ENCODE assay signal across 27 cellular contexts in genomic region chr7:80159802-80160201, GRCh38. TPM values are rescaled to one million over a fixed set of nuclear protein-coding genes. Genes with fewer than 3 reads are reported as not detected.
DNase-seq lines count a peak whose midpoint lies in the region; ATAC-seq, FAIRE-seq and TF ChIP-seq lines count a peak whose summit lies in the region.
"Had no signal": no experiment of that assay in that cellular context is flagged by ENCODE, and none has a peak within 500 bp of the region (broad histone marks: within the 10 kb centered on the region; RNA-seq: fewer than 3 reads in every experiment).

No MANE protein-coding gene starts in this region.

- SMC1A ChIA-PET in GM12878 (lab: Charles Lee; ENCODE audit: uncharacterized antibody, unreplicated experiment) = no interaction called here

- TF ChIP-seq CTCF in right lobe of liver (IDR thresholded peaks at IDR 0.05) = no peak
- no peak for TF ChIP-seq CTCF in HepG2 (CRISPR knock-in tag; IDR thresholded peaks at IDR 0.05)
- no peak for TF ChIP-seq CTCF in GM12878 (IDR thresholded peaks at IDR 0.05 in 2 of 3, conservative IDR thresholded peaks at IDR 0.05 in 1 of 3; ENCODE audit: control insufficient read depth in 2 of 3, extremely low read depth in 1 of 3, insufficient read depth in 1 of 3, low read depth in 3 of 3, low read length in 3 of 3)
- TF ChIP-seq CTCF in progenitor cell of endocrine pancreas (IDR thresholded peaks at IDR 0.05; ENCODE audit: unreplicated experiment) = no peak
- no peak for TF ChIP-seq CTCF in RWPE1 (conservative IDR thresholded peaks at IDR 0.05; ENCODE audit: low read depth)
- no peak for TF ChIP-seq CTCF in chondrocyte (IDR thresholded peaks at IDR 0.05)

- peak; percentile 34 to 77 (median 55) for ATAC-seq in right lobe of liver
- no peak for ATAC-seq in HepG2
- ATAC-seq in GM12878 = no peak
- no peak for ATAC-seq in effector memory CD8-positive, alpha-beta T cell (replicated peaks)

- CTCF ChIA-PET in HepG2 (lab: Yijun Ruan, JAX; ENCODE audit: low intra/inter-chr PET ratio, low total read pairs) = no interaction called here
- CTCF ChIA-PET in GM12878 (lab: Yijun Ruan, JAX) = no interaction called here
- CTCF ChIA-PET in RWPE1 (lab: Yijun Ruan, JAX) = no interaction called here

- no peaks in the 10 kb centered on the region for H4K20me1 ChIP-seq in HepG2 (ENCODE audit: insufficient read depth, low read length)
- H4K20me1 ChIP-seq in GM12878 (ENCODE audit: control insufficient read depth, insufficient read depth) = no peaks in the 10 kb centered on the region
- H4K20me1 ChIP-seq: BLaER1 had no signal

- H3K27ac ChIP-seq in right lobe of liver (no peak overlapping the region), HepG2 (ENCODE audit: extremely low read length, insufficient read depth, low read length) (no peak overlapping the region), GM12878 (ENCODE audit: control insufficient read depth, insufficient read depth) (no peak overlapping the region), RWPE1 (no peak overlapping the region)
- H3K27ac ChIP-seq: 22Rv1, BLaER1 had no signal

- H3K9ac ChIP-seq in HepG2 (ENCODE audit: insufficient read depth, low read depth, low read length) (no peak overlapping the region), GM12878 (ENCODE audit: control insufficient read depth, insufficient read depth, low read length) (no peak overlapping the region)
- H3K9ac ChIP-seq: BLaER1 had no signal

- H3K4me2 ChIP-seq in HepG2 (ENCODE audit: low read depth, low read length) (no peak overlapping the region), GM12878 (ENCODE audit: control insufficient read depth, insufficient read depth) (no peak overlapping the region)
- H3K4me2 ChIP-seq: BLaER1 had no signal

- H3K9me3 ChIP-seq in right lobe of liver (no peaks in the 10 kb centered on the region), HepG2 (ENCODE audit: low read length) (no peaks in the 10 kb centered on the region), GM12878 (replicated peaks; ENCODE audit: control insufficient read depth, insufficient read depth, low read length) (no peaks in the 10 kb centered on the region)
- H3K9me3 ChIP-seq: BE2C, BLaER1 had no signal

- H3K27me3 ChIP-seq in right lobe of liver (no peaks in the 10 kb centered on the region), HepG2 (ENCODE audit: control insufficient read depth in 1 of 2, insufficient read depth in 2 of 2, low read length in 2 of 2) (no peaks in the 10 kb centered on the region), GM12878 (replicated peaks in 1 of 2; ENCODE audit: control insufficient read depth in 2 of 2, insufficient read depth in 2 of 2, low read length in 1 of 2) (no peaks in the 10 kb centered on the region)
- H3K27me3 ChIP-seq: BE2C, BLaER1 had no signal

- FAIRE-seq in HepG2 (lab: Jason Lieb, UNC) (no peak), GM12878 (lab: Jason Lieb, UNC) (peak; percentile 35), urothelium cell line (lab: Jason Lieb, UNC) (peak; percentile 17)
- FAIRE-seq: GM12891, GM19239 had no signal

- H3K36me3 ChIP-seq in right lobe of liver (no peaks in the 10 kb centered on the region), HepG2 (replicated peaks in 1 of 2; ENCODE audit: control insufficient read depth in 1 of 2, insufficient read depth in 2 of 2, low read length in 2 of 2) (no peaks in the 10 kb centered on the region), GM12878 (ENCODE audit: control insufficient read depth in 2 of 2, insufficient read depth in 2 of 2, low read length in 1 of 2) (no peaks in the 10 kb centered on the region)
- H3K36me3 ChIP-seq: BE2C, BLaER1 had no signal

- DNase-seq in right lobe of liver (no peak), HepG2 (ENCODE audit: low spot score) (no peak), GM12878 (ENCODE audit: low read depth, low spot score) (no peak), progenitor cell of endocrine pancreas (ENCODE audit: low spot score, unreplicated experiment) (no peak), urothelium cell line (ENCODE audit: low spot score) (no peak), RWPE1 (ENCODE audit: low spot score) (no peak), chondrocyte (ENCODE audit: low spot score) (no peak)
- DNase-seq in effector memory CD8-positive, alpha-beta T cell = no peak
- DNase-seq: ACHN; BE2C; C1 segment of cervical spinal cord; CD4-positive, alpha-beta memory T cell; CD4-positive, CD25-positive, alpha-beta regulatory T cell; CD8-positive, alpha-beta memory T cell; COR-L47; DMS 273 treated with DMSO at 0.1 percent for 48 hours; DMS153; DMS53; DMS79; DND-41; EL; GDM1 had no signal

- H3K27ac Mint-ChIP-seq in progenitor cell of endocrine pancreas = peak overlapping the region; percentile 59
- H3K27ac Mint-ChIP-seq in effector memory CD8-positive, alpha-beta T cell = no peak overlapping the region
- H3K27ac Mint-ChIP-seq in chondrocyte (ENCODE audit: unreplicated experiment) = no peak overlapping the region
- H3K27ac Mint-ChIP-seq: CD14-positive monocyte; CD4-positive, alpha-beta memory T cell; CD4-positive, CD25-positive, alpha-beta regulatory T cell; CD8-positive, alpha-beta memory T cell had no signal

- no peak overlapping the region for H3K4me3 Mint-ChIP-seq in progenitor cell of endocrine pancreas (ENCODE audit: low read depth)
- H3K4me3 Mint-ChIP-seq in effector memory CD8-positive, alpha-beta T cell = no peak overlapping the region
- H3K4me3 Mint-ChIP-seq in chondrocyte (ENCODE audit: unreplicated experiment) = no peak overlapping the region
- H3K4me3 Mint-ChIP-seq: CD14-positive monocyte; CD4-positive, alpha-beta memory T cell; CD4-positive, CD25-positive, alpha-beta regulatory T cell; CD8-positive, alpha-beta memory T cell had no signal

- H3K9me3 Mint-ChIP-seq in progenitor cell of endocrine pancreas (ENCODE audit: low read depth) (no peaks in the 10 kb centered on the region), chondrocyte (ENCODE audit: low read depth) (peaks cover 2% of the 10 kb centered on the region)
- peaks cover 5 to 17% of the 10 kb centered on the region in 2 donors for H3K9me3 Mint-ChIP-seq in effector memory CD8-positive, alpha-beta T cell

- H3K4me1 Mint-ChIP-seq in progenitor cell of endocrine pancreas (ENCODE audit: low read depth) = peaks cover 16% of the 10 kb centered on the region
- H3K4me1 Mint-ChIP-seq in effector memory CD8-positive, alpha-beta T cell (ENCODE audit: low read depth in 2 of 2) = no peaks in the 10 kb centered on the region
- peaks cover 23% of the 10 kb centered on the region for H3K4me1 Mint-ChIP-seq in chondrocyte (ENCODE audit: low read depth)
- H3K4me1 Mint-ChIP-seq: CD14-positive monocyte; CD4-positive, alpha-beta memory T cell; CD4-positive, CD25-positive, alpha-beta regulatory T cell; CD8-positive, alpha-beta memory T cell had no signal

- TF ChIP-seq RAD21 in HepG2 (CRISPR knock-in tag; IDR thresholded peaks at IDR 0.05) (no peak), GM12878 (IDR thresholded peaks at IDR 0.05; ENCODE audit: insufficient read depth, low read depth, low read length) (no peak)

- peaks cover 7% of the 10 kb centered on the region for H3K36me3 Mint-ChIP-seq in progenitor cell of endocrine pancreas (ENCODE audit: insufficient read depth)
- H3K36me3 Mint-ChIP-seq in effector memory CD8-positive, alpha-beta T cell (ENCODE audit: insufficient read depth) = no peaks in the 10 kb centered on the region
- H3K36me3 Mint-ChIP-seq in chondrocyte (ENCODE audit: low read depth) = no peaks in the 10 kb centered on the region
- H3K36me3 Mint-ChIP-seq: CD14-positive monocyte; CD4-positive, alpha-beta memory T cell; CD4-positive, CD25-positive, alpha-beta regulatory T cell; CD8-positive, alpha-beta memory T cell had no signal

- H3K4me3 ChIP-seq in right lobe of liver (no peak overlapping the region), HepG2 (replicated peaks in 1 of 3; ENCODE audit: insufficient read depth in 1 of 3, low read depth in 2 of 3, low read length in 3 of 3) (no peak overlapping the region), GM12878 (no peak overlapping the region)
- H3K4me3 ChIP-seq: BLaER1 had no signal

- no peak overlapping the region for H2AFZ ChIP-seq in HepG2 (ENCODE audit: low read length)
- no peak overlapping the region for H2AFZ ChIP-seq in GM12878 (ENCODE audit: control insufficient read depth, low read depth, low read length)

- in situ Hi-C loops in HepG2 (cut with HindIII; ENCODE audit: extremely low pct_ligation_motif_present, low pct_unique_long_range_greater_than_20kb) (no loop called here), GM12878 (cut with MboI) (no loop called here)

- TF ChIP-seq EP300 in HepG2 (IDR thresholded peaks at IDR 0.05; ENCODE audit: low read depth in 2 of 2, low read length in 2 of 2) (no peak), HepG2 (CRISPR knock-in tag; IDR thresholded peaks at IDR 0.05; ENCODE audit: borderline replicate concordance) (no peak), GM12878 (IDR thresholded peaks at IDR 0.05; ENCODE audit: borderline replicate concordance in 1 of 2, control insufficient read depth in 1 of 2, low read depth in 2 of 2, low read length in 2 of 2) (no peak)

- BruUV-seq in HepG2 (replicated peaks; lab: Mats Ljungman, UMichigan) = no TSS peak
- BruUV-seq in GM12878 (replicated peaks; lab: Mats Ljungman, UMichigan) = no TSS peak

- peaks cover 2% of the 10 kb centered on the region for H3K79me2 ChIP-seq in HepG2 (ENCODE audit: insufficient read depth, low read length)
- H3K79me2 ChIP-seq in GM12878 (ENCODE audit: control insufficient read depth, insufficient read depth, low read length) = no peaks in the 10 kb centered on the region

- H3K27me3 Mint-ChIP-seq in progenitor cell of endocrine pancreas (no peaks in the 10 kb centered on the region), chondrocyte (ENCODE audit: low read depth) (no peaks in the 10 kb centered on the region)
- H3K27me3 Mint-ChIP-seq in effector memory CD8-positive, alpha-beta T cell = no peaks in the 10 kb centered on the region
- H3K27me3 Mint-ChIP-seq: CD4-positive, alpha-beta memory T cell; CD4-positive, CD25-positive, alpha-beta regulatory T cell had no signal

- peaks cover 0 to 17% (median 6%) of the 10 kb centered on the region in 4 donors for H3K4me1 ChIP-seq in right lobe of liver
- peaks cover 7% of the 10 kb centered on the region; the same call in 1 of the 2 replicates for H3K4me1 ChIP-seq in HepG2 (ENCODE audit: insufficient read depth, low read length)
- H3K4me1 ChIP-seq in GM12878 (ENCODE audit: control insufficient read depth, insufficient read depth, low read length) = no peaks in the 10 kb centered on the region
- H3K4me1 ChIP-seq: BE2C, BLaER1 had no signal

- intact Hi-C loops in right lobe of liver (cut with DNase I) = no loop called here
- intact Hi-C loops in HepG2 (cut with micrococcal nuclease; ENCODE audit: unreplicated experiment) = no loop called here
- intact Hi-C loops in GM12878 (cut with micrococcal nuclease; ENCODE audit: unreplicated experiment) = no loop called here

- 41% methylated on average over 3 of the region's 3 CpGs for WGBS in right lobe of liver (ENCODE audit: insufficient coverage, low coverage, low lambda C conversion rate, missing lambda C conversion rate)
- WGBS in HepG2 (ENCODE audit: low lambda C conversion rate) = 74% methylated on average over 3 of the region's 3 CpGs
- WGBS in GM12878 (ENCODE audit: insufficient coverage, insufficient replicate concordance, low lambda C conversion rate, missing lambda C conversion rate) = 11% methylated on average over 3 of the region's 3 CpGs

- POLR2A ChIA-PET in HepG2 (lab: Yijun Ruan, JAX) (no interaction called here), GM12878 (lab: Charles Lee) (no interaction called here), RWPE1 (lab: Yijun Ruan, JAX; ENCODE audit: low non-redundant PET) (no interaction called here)

- no peak for TF ChIP-seq POLR2A in right lobe of liver (IDR thresholded peaks at IDR 0.05)
- no peak for TF ChIP-seq POLR2A in HepG2 (IDR thresholded peaks at IDR 0.05; ENCODE audit: insufficient read depth in 1 of 2, low read depth in 2 of 2, low read length in 2 of 2)
- no peak for TF ChIP-seq POLR2A in GM12878 (IDR thresholded peaks at IDR 0.05; ENCODE audit: low read depth, low read length)

- RAD21 ChIA-PET in GM12878 (lab: Charles Lee; ENCODE audit: unreplicated experiment) = no interaction called here

RNA-seq across cellular contexts. Expression of gene GNAI1, which starts 25.2 kb away (rescaled TPM):
- 10 to 100 TPM; 10.9 to 21.5 (median 16.5) TPM for total RNA-seq in right lobe of liver
- total RNA-seq in HepG2 (2016; rRNA removed; fragmentation: Illumina TruSeq; extraction: Trizol) = 5.7 and 8.8 TPM in 2 replicates
- total RNA-seq in HepG2 (2016; cell fraction: cytosol; rRNA removed; fragmentation: Illumina TruSeq; extraction: Trizol; ENCODE audit: low read depth) = 1.9 and 2.0 TPM in 2 replicates
- 5.8 and 7.5 TPM in 2 replicates for total RNA-seq in HepG2 (2016; cell fraction: insoluble cytoplasmic fraction; rRNA removed; fragmentation: Illumina TruSeq; extraction: Trizol)
- 2.5 and 2.9 TPM in 2 replicates for total RNA-seq in HepG2 (2016; cell fraction: membrane; rRNA removed; fragmentation: Illumina TruSeq; extraction: Trizol)
- 5.6 and 7.8 TPM in 2 replicates for total RNA-seq in HepG2 (2016; cell fraction: nucleus; rRNA removed; fragmentation: Illumina TruSeq; extraction: Trizol)
- polyA plus RNA-seq in HepG2 (2011; rRNA removed) = 2.5 and 3.5 TPM in 2 replicates
- 1.5 and 1.8 TPM in 2 replicates for polyA plus RNA-seq in HepG2 (2011; cell fraction: cytosol; rRNA removed)
- 0.95 and 1.2 TPM in 2 replicates for polyA plus RNA-seq in HepG2 (2011; cell fraction: nucleus; rRNA removed)
- 3.1 and 4.0 TPM in 2 replicates for polyA plus RNA-seq in HepG2 (2012)
- polyA plus RNA-seq in HepG2 (2016; cell fraction: cytosol; fragmentation: Illumina TruSeq; extraction: Trizol; ENCODE audit: low read depth) = 0.59 and 0.60 TPM in 2 replicates
- polyA plus RNA-seq in HepG2 (2016; cell fraction: insoluble cytoplasmic fraction; fragmentation: Illumina TruSeq; extraction: Trizol; ENCODE audit: low read depth) = 5.0 and 6.6 TPM in 2 replicates
- polyA plus RNA-seq in HepG2 (2016; cell fraction: membrane; fragmentation: Illumina TruSeq; extraction: Trizol; ENCODE audit: low read depth) = 0.89 and 1.1 TPM in 2 replicates
- polyA plus RNA-seq in HepG2 (2016; cell fraction: nucleus; fragmentation: Illumina TruSeq; extraction: Trizol; ENCODE audit: insufficient read depth, low read depth) = 6.3 and 6.8 TPM in 2 replicates
- polyA minus RNA-seq in HepG2 (2011; rRNA and poly(A)+ RNA removed; ENCODE audit: low replicate concordance) = 1.9 and 8.5 TPM in 2 replicates
- polyA minus RNA-seq in HepG2 (2011; cell fraction: cytosol; rRNA and poly(A)+ RNA removed) = 2.9 and 4.9 TPM in 2 replicates
- polyA minus RNA-seq in HepG2 (2011; cell fraction: nucleus; rRNA and poly(A)+ RNA removed) = 8.8 and 10.6 TPM in 2 replicates
- total RNA-seq in GM12878 (2013; cell fraction: nucleolus; rRNA removed) = not detected in 2 replicates
- total RNA-seq in GM12878 (2014; rRNA removed) = not detected in 2 replicates
- not detected in 2 replicates for total RNA-seq in GM12878 (2014; rRNA removed; fragmentation: Illumina TruSeq; extraction: Trizol)
- total RNA-seq in GM12878 (2021) = 0.16 TPM in 1 of 2 replicates, not detected in the other
- not detected for polyA plus RNA-seq in GM12878 (2011; ENCODE audit: low read depth)
- polyA plus RNA-seq in GM12878 (2011; rRNA removed) = not detected in 2 replicates
- not detected in 2 replicates for polyA plus RNA-seq in GM12878 (2011; cell fraction: cytosol; rRNA removed)
- polyA plus RNA-seq in GM12878 (2011; cell fraction: nucleus; rRNA removed) = not detected in 2 replicates
- polyA plus RNA-seq in GM12878 (2012) = not detected in 2 replicates
- not detected in 2 replicates for polyA plus RNA-seq in GM12878 (2014; fragmentation: Illumina TruSeq; extraction: Trizol)
- not detected for polyA plus RNA-seq in GM12878 (2014; fragmentation: Nextera tagmentation; extraction: Ambion mirVana)
- polyA plus RNA-seq in GM12878 (2014; rRNA removed) = not detected in 2 replicates
- not detected for polyA plus RNA-seq in GM12878 (2016; fragmentation: Nextera tagmentation; extraction: Ambion mirVana)
- not detected in 2 replicates for polyA minus RNA-seq in GM12878 (2011; rRNA and poly(A)+ RNA removed)
- polyA minus RNA-seq in GM12878 (2011; cell fraction: cytosol; rRNA and poly(A)+ RNA removed) = not detected in 2 replicates
- not detected in 2 replicates for polyA minus RNA-seq in GM12878 (2011; cell fraction: nucleus; rRNA and poly(A)+ RNA removed)
- 49.7 and 50.8 TPM in 2 replicates for total RNA-seq in progenitor cell of endocrine pancreas
- total RNA-seq in chondrocyte = 26.1 to 29.1 TPM (median 27.4 TPM) in 3 replicates

Comparison
In these comparisons a context has a peak if more than half of its experiments do, and no peak if none do; other contexts are left out.
1. ATAC-seq: peak in right lobe of liver (4 of 4); none in HepG2 (single experiment), GM12878 (single experiment) and effector memory CD8-positive, alpha-beta T cell (single experiment).